1 cellular context compared by ENCODE assay signal in the genomic region with DNA sequence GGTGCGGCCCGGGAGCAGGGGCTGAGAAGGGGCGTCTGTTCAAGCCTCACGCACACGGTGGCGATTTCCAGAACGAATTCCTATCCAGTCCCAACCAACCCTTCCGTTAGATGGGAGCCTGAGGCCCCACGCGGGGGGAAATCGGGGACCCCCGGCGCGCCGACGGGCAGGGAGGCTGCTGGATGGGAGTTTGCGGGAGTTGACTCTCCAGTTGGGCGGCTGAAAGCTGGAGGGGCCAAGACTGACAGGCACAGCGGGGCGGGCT.
TF ChIP-seq lines count a peak whose summit lies in the region.

No MANE protein-coding gene starts in this region.

TF ChIP-seq in GM23338, 12 proteins besides CTCF, POLR2A, EP300 and RAD21 (continued from another document):
- TF ChIP-seq, protein P1, sequence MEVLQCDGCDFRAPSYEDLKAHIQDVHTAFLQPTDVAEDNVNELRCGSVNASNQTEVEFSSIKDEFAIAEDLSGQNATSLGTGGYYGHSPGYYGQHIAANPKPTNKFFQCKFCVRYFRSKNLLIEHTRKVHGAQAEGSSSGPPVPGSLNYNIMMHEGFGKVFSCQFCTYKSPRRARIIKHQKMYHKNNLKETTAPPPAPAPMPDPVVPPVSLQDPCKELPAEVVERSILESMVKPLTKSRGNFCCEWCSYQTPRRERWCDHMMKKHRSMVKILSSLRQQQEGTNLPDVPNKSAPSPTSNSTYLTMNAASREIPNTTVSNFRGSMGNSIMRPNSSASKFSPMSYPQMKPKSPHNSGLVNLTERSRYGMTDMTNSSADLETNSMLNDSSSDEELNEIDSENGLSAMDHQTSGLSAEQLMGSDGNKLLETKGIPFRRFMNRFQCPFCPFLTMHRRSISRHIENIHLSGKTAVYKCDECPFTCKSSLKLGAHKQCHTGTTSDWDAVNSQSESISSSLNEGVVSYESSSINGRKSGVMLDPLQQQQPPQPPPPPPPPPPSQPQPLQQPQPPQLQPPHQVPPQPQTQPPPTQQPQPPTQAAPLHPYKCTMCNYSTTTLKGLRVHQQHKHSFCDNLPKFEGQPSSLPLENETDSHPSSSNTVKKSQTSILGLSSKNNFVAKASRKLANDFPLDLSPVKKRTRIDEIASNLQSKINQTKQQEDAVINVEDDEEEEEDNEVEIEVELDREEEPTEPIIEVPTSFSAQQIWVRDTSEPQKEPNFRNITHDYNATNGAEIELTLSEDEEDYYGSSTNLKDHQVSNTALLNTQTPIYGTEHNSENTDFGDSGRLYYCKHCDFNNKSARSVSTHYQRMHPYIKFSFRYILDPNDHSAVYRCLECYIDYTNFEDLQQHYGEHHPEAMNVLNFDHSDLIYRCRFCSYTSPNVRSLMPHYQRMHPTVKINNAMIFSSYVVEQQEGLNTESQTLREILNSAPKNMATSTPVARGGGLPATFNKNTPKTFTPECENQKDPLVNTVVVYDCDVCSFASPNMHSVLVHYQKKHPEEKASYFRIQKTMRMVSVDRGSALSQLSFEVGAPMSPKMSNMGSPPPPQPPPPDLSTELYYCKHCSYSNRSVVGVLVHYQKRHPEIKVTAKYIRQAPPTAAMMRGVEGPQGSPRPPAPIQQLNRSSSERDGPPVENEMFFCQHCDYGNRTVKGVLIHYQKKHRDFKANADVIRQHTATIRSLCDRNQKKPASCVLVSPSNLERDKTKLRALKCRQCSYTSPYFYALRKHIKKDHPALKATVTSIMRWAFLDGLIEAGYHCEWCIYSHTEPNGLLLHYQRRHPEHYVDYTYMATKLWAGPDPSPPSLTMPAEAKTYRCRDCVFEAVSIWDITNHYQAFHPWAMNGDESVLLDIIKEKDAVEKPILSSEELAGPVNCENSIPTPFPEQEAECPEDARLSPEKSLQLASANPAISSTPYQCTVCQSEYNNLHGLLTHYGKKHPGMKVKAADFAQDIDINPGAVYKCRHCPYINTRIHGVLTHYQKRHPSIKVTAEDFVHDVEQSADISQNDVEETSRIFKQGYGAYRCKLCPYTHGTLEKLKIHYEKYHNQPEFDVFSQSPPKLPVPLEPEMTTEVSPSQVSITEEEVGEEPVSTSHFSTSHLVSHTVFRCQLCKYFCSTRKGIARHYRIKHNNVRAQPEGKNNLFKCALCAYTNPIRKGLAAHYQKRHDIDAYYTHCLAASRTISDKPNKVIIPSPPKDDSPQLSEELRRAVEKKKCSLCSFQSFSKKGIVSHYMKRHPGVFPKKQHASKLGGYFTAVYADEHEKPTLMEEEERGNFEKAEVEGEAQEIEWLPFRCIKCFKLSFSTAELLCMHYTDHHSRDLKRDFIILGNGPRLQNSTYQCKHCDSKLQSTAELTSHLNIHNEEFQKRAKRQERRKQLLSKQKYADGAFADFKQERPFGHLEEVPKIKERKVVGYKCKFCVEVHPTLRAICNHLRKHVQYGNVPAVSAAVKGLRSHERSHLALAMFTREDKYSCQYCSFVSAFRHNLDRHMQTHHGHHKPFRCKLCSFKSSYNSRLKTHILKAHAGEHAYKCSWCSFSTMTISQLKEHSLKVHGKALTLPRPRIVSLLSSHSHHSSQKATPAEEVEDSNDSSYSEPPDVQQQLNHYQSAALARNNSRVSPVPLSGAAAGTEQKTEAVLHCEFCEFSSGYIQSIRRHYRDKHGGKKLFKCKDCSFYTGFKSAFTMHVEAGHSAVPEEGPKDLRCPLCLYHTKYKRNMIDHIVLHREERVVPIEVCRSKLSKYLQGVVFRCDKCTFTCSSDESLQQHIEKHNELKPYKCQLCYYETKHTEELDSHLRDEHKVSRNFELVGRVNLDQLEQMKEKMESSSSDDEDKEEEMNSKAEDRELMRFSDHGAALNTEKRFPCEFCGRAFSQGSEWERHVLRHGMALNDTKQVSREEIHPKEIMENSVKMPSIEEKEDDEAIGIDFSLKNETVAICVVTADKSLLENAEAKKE (CRISPR knock-in tag; IDR thresholded peaks at IDR 0.05) = no peak
- TF ChIP-seq ZNF331 (CRISPR knock-in tag; IDR thresholded peaks at IDR 0.05; ENCODE audit: low read depth) = no peak
- no peak for TF ChIP-seq POLR2AphosphoS5 (IDR thresholded peaks at IDR 0.05; ENCODE audit: low read depth)
- no peak for TF ChIP-seq ZNF114 (CRISPR knock-in tag; IDR thresholded peaks at IDR 0.05)
- peak; percentile 8 for TF ChIP-seq EZH2phosphoT487 (IDR thresholded peaks at IDR 0.05; ENCODE audit: unreplicated experiment)
- TF ChIP-seq, protein P2, sequence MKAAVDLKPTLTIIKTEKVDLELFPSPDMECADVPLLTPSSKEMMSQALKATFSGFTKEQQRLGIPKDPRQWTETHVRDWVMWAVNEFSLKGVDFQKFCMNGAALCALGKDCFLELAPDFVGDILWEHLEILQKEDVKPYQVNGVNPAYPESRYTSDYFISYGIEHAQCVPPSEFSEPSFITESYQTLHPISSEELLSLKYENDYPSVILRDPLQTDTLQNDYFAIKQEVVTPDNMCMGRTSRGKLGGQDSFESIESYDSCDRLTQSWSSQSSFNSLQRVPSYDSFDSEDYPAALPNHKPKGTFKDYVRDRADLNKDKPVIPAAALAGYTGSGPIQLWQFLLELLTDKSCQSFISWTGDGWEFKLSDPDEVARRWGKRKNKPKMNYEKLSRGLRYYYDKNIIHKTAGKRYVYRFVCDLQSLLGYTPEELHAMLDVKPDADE (IDR thresholded peaks at IDR 0.05) = no peak
- no peak for TF ChIP-seq NANOG (IDR thresholded peaks at IDR 0.05; ENCODE audit: borderline replicate concordance)
- no peak for TF ChIP-seq STAT1 (IDR thresholded peaks at IDR 0.05; ENCODE audit: unreplicated experiment)
